10 cellular contexts compared by ENCODE assay signal in the genomic region with DNA sequence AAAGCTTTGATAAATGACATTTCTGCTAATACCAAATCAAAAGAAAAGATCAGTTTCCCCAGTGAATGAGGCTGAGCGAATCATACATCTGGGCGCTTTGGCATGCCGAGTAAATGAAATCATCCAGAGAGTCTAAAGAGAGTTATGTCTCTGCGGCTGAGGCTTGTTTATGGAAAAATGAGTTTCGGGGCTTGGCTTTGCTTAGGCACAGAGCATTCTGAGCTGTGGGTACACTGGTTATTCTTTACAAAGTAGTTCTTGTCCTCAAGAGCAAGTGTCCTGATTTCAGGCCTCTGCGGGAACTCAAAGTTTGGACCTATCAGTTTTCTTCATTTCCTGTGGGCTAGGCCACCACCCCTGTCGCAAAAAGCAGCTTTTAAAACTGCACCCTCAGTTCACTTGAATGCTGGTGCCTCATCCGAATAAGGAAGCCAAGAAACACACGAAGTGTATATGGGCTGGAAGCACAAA.
DNase-seq lines count a peak whose midpoint lies in the region; ATAC-seq and TF ChIP-seq lines count a peak whose summit lies in the region.
"Had no signal": no experiment of that assay in that cellular context is flagged by ENCODE, and none has a peak within 500 bp of the region (broad histone marks: within the 10 kb centered on the region; RNA-seq: fewer than 3 reads in every experiment).

No MANE protein-coding gene starts in this region.

- H3K27me3 ChIP-seq in IMR-90 (ENCODE audit: control insufficient read depth, insufficient read depth, low read length) (no peaks in the 10 kb centered on the region), brain microvascular endothelial cell (replicated peaks) (no peaks in the 10 kb centered on the region), lower lobe of right lung (ENCODE audit: low read depth) (no peaks in the 10 kb centered on the region), suprapubic skin (no peaks in the 10 kb centered on the region)
- H3K27me3 ChIP-seq: neutrophil had no signal

- H3K9me3 ChIP-seq in IMR-90 (ENCODE audit: control insufficient read depth, insufficient read depth, low read length) (no peaks in the 10 kb centered on the region), lower lobe of right lung (no peaks in the 10 kb centered on the region), suprapubic skin (no peaks in the 10 kb centered on the region)
- H3K9me3 ChIP-seq: neutrophil had no signal

- in situ Hi-C loops in IMR-90 (cut with MboI; ENCODE audit: low sequenced_read_pairs) (no loop called here), brain microvascular endothelial cell (cut with HindIII; ENCODE audit: low pct_ligation_motif_present, low sequenced_read_pairs) (no loop called here)

- H3K4me3 ChIP-seq in IMR-90 (ENCODE audit: insufficient read depth, low read depth, low read length) (no peak overlapping the region), brain microvascular endothelial cell (ENCODE audit: low read depth, low read length) (no peak overlapping the region), lower lobe of right lung (no peak overlapping the region), suprapubic skin (no peak overlapping the region)

- H3K4me2 ChIP-seq in IMR-90 (ENCODE audit: low read depth, low read length) = peak overlapping the region; percentile 37

- peak overlapping the region; percentile 91 for H2BK15ac ChIP-seq in IMR-90 (ENCODE audit: low read depth, low read length)

- peak overlapping the region; percentile 67 for H4K91ac ChIP-seq in IMR-90 (ENCODE audit: insufficient read depth, low read depth, low read length)

- H3K9me3 Mint-ChIP-seq in CD14-positive monocyte = no peaks in the 10 kb centered on the region

- H3K27ac ChIP-seq in IMR-90 (ENCODE audit: insufficient read depth, low read length) (peak overlapping the region; percentile 74), brain microvascular endothelial cell (peak overlapping the region; percentile 63), lower lobe of right lung (peak overlapping the region; percentile 43), suprapubic skin (peak overlapping the region; percentile 79)
- H3K27ac ChIP-seq: neutrophil had no signal

- H3K9me1 ChIP-seq in IMR-90 (ENCODE audit: insufficient read depth, low read length) = no peaks in the 10 kb centered on the region

- no peak for TF ChIP-seq CTCF in IMR-90 (conservative IDR thresholded peaks at IDR 0.05; ENCODE audit: low read depth, low read length)
- no peak for TF ChIP-seq CTCF in brain microvascular endothelial cell (IDR thresholded peaks at IDR 0.05; ENCODE audit: low read depth, low read length, missing control alignments)
- no peak for TF ChIP-seq CTCF in lower lobe of right lung (IDR thresholded peaks at IDR 0.05)
- TF ChIP-seq CTCF in suprapubic skin (IDR thresholded peaks at IDR 0.05) = no peak
- TF ChIP-seq CTCF in CD14-positive monocyte (IDR thresholded peaks at IDR 0.05) = no peak

- POLR2A ChIA-PET in IMR-90 (lab: Charles Lee; ENCODE audit: unreplicated experiment) = interaction anchor here (0.6 kb wide), 1 partner anchor 88 kb away, joined by 6 read pairs; no protein-coding TSS in a partner anchor

- CTCF ChIA-PET in IMR-90 (lab: Yijun Ruan, JAX) = interaction anchor here (0.6 to 0.8 kb wide), 3 partner anchors 22 to 162 kb away, joined by 3 to 6 read pairs (median 4); no protein-coding TSS in a partner anchor

- no peaks in the 10 kb centered on the region for H3K27me3 Mint-ChIP-seq in CD14-positive monocyte (ENCODE audit: low read depth in 3 of 3)

- peak overlapping the region; percentile 75 for H2BK5ac ChIP-seq in IMR-90 (ENCODE audit: low read depth, low read length, poor library complexity, severe bottlenecking)

- peak overlapping the region; percentile 73 for H3K23ac ChIP-seq in IMR-90 (ENCODE audit: low read depth, low read length)

- peak overlapping the region; percentile 71 for H2AFZ ChIP-seq in IMR-90 (replicated peaks; ENCODE audit: low read length, poor library complexity)

- no peaks in the 10 kb centered on the region for H4K20me1 ChIP-seq in IMR-90 (ENCODE audit: insufficient read depth, low read length)

- no peaks in the 10 kb centered on the region for H3K36me3 ChIP-seq in IMR-90 (ENCODE audit: control insufficient read depth, insufficient read depth, low read length)
- no peaks in the 10 kb centered on the region for H3K36me3 ChIP-seq in brain microvascular endothelial cell (replicated peaks)
- no peaks in the 10 kb centered on the region for H3K36me3 ChIP-seq in lower lobe of right lung
- H3K36me3 ChIP-seq in suprapubic skin = no peaks in the 10 kb centered on the region
- H3K36me3 ChIP-seq: neutrophil had no signal

- peak; percentile 81 for DNase-seq in IMR-90
- peak; percentile 74 for DNase-seq in brain microvascular endothelial cell
- DNase-seq in lower lobe of right lung = no peak
- DNase-seq in suprapubic skin (ENCODE audit: low spot score in 2 of 2) = no peak
- DNase-seq in CD14-positive monocyte (ENCODE audit: low spot score) = no peak
- DNase-seq in NCI-H748 (lab: John Stamatoyannopoulos, UW; ENCODE audit: unreplicated experiment) = no peak
- no peak for DNase-seq in activated gamma-delta T cell treated with Interleukin-2 at 50 U/mL for 16 hours
- no peak for DNase-seq in CD1c-positive myeloid dendritic cell (ENCODE audit: extremely low spot score)
- DNase-seq: T-helper 9 cell had no signal

- TF ChIP-seq POLR2A in IMR-90 (IDR thresholded peaks at IDR 0.05; ENCODE audit: low read depth, low read length) = no peak
- TF ChIP-seq POLR2A in suprapubic skin (IDR thresholded peaks at IDR 0.05) = peak in 1 of 2 donors; percentile 9

- peak overlapping the region; percentile 64 for H3K4ac ChIP-seq in IMR-90 (ENCODE audit: low read depth, low read length)

- dilution Hi-C loops in IMR-90 (cut with HindIII; ENCODE audit: low sequenced_read_pairs, unreplicated experiment) = no loop called here

- peak overlapping the region; percentile 6 for H3K9ac ChIP-seq in IMR-90 (ENCODE audit: low read depth, low read length)

- peak overlapping the region; percentile 8 for H3K18ac ChIP-seq in IMR-90 (ENCODE audit: low read depth, low read length)

- no peak overlapping the region for H2AK9ac ChIP-seq in IMR-90 (replicated peaks; ENCODE audit: low read depth, low read length, poor library complexity)

- peak overlapping the region; percentile 40 for H4K5ac ChIP-seq in IMR-90 (ENCODE audit: low read depth, low read length)

- intact Hi-C loops in IMR-90 (cut with micrococcal nuclease) (loop anchor here (2.0 to 5.0 kb wide), 2 partner anchors 110 to 196 kb away; partner anchors contain the start of gene TGFBR2), lower lobe of right lung (cut with DNase I) (no loop called here), CD14-positive monocyte (cut with micrococcal nuclease) (no loop called here)

- H3K27ac Mint-ChIP-seq in CD14-positive monocyte = peak overlapping the region in 3 of 7 donors; percentile 33 to 67 (median 45)

- H3K4me1 ChIP-seq in IMR-90 (ENCODE audit: control insufficient read depth, insufficient read depth, low read length) = peaks cover 16% of the 10 kb centered on the region
- peaks cover 31% of the 10 kb centered on the region for H3K4me1 ChIP-seq in lower lobe of right lung
- peaks cover 36% of the 10 kb centered on the region for H3K4me1 ChIP-seq in suprapubic skin

- no peaks in the 10 kb centered on the region for H3K36me3 Mint-ChIP-seq in CD14-positive monocyte

- H2AK5ac ChIP-seq in IMR-90 (ENCODE audit: low read depth, low read length) = peak overlapping the region; percentile 35

- peak; percentile 25 for TF ChIP-seq EP300 in suprapubic skin (IDR thresholded peaks at IDR 0.05)

- H2BK20ac ChIP-seq in IMR-90 (ENCODE audit: low read depth, low read length) = peak overlapping the region; percentile 94

- H3K56ac ChIP-seq in IMR-90 (ENCODE audit: extremely low read depth, insufficient read depth, low read length) = peak overlapping the region; percentile 40; the same call in 1 of the 2 replicates

- ATAC-seq in IMR-90 (ENCODE audit: low read depth) (peak; percentile 79), lower lobe of right lung (no peak)

- H4K8ac ChIP-seq in IMR-90 (ENCODE audit: low read depth in 2 of 2, low read length in 2 of 2) = peak overlapping the region; percentile 33 to 83; a peak in 3 of 4 replicates

- H3K79me1 ChIP-seq in IMR-90 (ENCODE audit: low read depth in 1 of 2, low read length in 2 of 2) = no peaks in the 10 kb centered on the region

- peaks cover 35% of the 10 kb centered on the region for H3K4me1 Mint-ChIP-seq in CD14-positive monocyte

- H2BK120ac ChIP-seq in IMR-90 (ENCODE audit: low read depth, low read length) = peak overlapping the region; percentile 89

- no peak overlapping the region for H3K4me3 Mint-ChIP-seq in CD14-positive monocyte

- BruUV-seq in IMR-90 (replicated peaks; lab: Mats Ljungman, UMichigan) = no TSS peak

- WGBS in IMR-90 (ENCODE audit: extremely low coverage in 2 of 2, insufficient read length in 1 of 2), 2 experiments = 11% methylated on average over 7 of the region's 9 CpGs; no CpG with 5 or more reads in 1 of the 2 experiments
- WGBS in suprapubic skin = 60% methylated on average over 9 of the region's 9 CpGs

- peak overlapping the region; percentile 46 for H3K14ac ChIP-seq in IMR-90 (replicated peaks; ENCODE audit: low read depth, low read length)

- TF ChIP-seq RAD21 in IMR-90 (IDR thresholded peaks at IDR 0.05; ENCODE audit: low read length) = no peak

TF ChIP-seq in IMR-90, 13 proteins besides CTCF, POLR2A, EP300 and RAD21 (continues in another document):
- TF ChIP-seq MAZ (IDR thresholded peaks at IDR 0.05; ENCODE audit: borderline replicate concordance, low read depth, low read length) = no peak
- no peak for TF ChIP-seq CHD1 (IDR thresholded peaks at IDR 0.05; ENCODE audit: low read depth, low read length)
- no peak for TF ChIP-seq RCOR1 (IDR thresholded peaks at IDR 0.05; ENCODE audit: insufficient replicate concordance, low read length)
- TF ChIP-seq RFX5 (IDR thresholded peaks at IDR 0.05; ENCODE audit: low read depth, low read length) = no peak
- TF ChIP-seq USF2 (IDR thresholded peaks at IDR 0.05; ENCODE audit: low read depth, low read length) = no peak
- no peak for TF ChIP-seq SMC3 (IDR thresholded peaks at IDR 0.05; ENCODE audit: low read depth, low read length)
- TF ChIP-seq MAFK (IDR thresholded peaks at IDR 0.05; ENCODE audit: low read depth, low read length) = no peak
- no peak for TF ChIP-seq FOS (IDR thresholded peaks at IDR 0.05; ENCODE audit: low read depth, low read length)
- no peak for TF ChIP-seq CEBPB (IDR thresholded peaks at IDR 0.05; ENCODE audit: low read depth, low read length)
- TF ChIP-seq NFE2L2 (IDR thresholded peaks at IDR 0.05; ENCODE audit: low read depth, low read length) = no peak

Comparison
In these comparisons a context has a peak if more than half of its experiments do, and no peak if none do; other contexts are left out.
1. DNase-seq: peak in IMR-90 (single experiment) and brain microvascular endothelial cell (single experiment); none in lower lobe of right lung (single experiment), suprapubic skin (0 of 2), CD14-positive monocyte (single experiment), NCI-H748 (single experiment), activated gamma-delta T cell treated with Interleukin-2 at 50 U/mL for 16 hours (single experiment) and CD1c-positive myeloid dendritic cell (single experiment).
2. Peak in every context shown above with its lines, with median percentiles within 50 percentile points of each other: H3K27ac ChIP-seq.